23 cellular contexts compared by ENCODE assay signal in the genomic region with DNA sequence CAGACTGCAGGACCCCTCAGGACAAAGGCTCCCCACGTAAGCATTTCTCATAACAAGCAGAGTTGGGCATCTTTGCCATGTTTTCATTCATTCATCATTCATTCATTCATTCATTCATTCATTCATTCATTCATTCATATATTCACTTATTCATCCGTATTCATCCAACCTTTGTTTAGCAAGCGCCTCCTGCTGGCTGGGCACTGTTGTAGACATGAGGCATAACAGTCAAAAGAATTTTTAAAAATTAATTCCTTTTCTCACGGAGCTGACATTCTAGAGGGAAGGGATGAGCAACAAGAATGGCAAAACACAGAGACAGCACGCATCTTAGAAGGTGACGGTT.
DNase-seq lines count a peak whose midpoint lies in the region; FAIRE-seq and TF ChIP-seq lines count a peak whose summit lies in the region.
"Had no signal": no experiment of that assay in that cellular context is flagged by ENCODE, and none has a peak within 500 bp of the region (broad histone marks: within the 10 kb centered on the region; RNA-seq: fewer than 3 reads in every experiment).

No MANE protein-coding gene starts in this region.

- no peak overlapping the region for H3K4me3 ChIP-seq in Jurkat, Clone E6-1 (ENCODE audit: low read length)
- H3K4me3 ChIP-seq in astrocyte (ENCODE audit: insufficient read depth, low read depth, low read length) = no peak overlapping the region
- no peak overlapping the region for H3K4me3 ChIP-seq in parathyroid adenoma (ENCODE audit: low read depth, low read length)
- H3K4me3 ChIP-seq in WERI-Rb-1 (ENCODE audit: low read depth, low read length) = no peak overlapping the region
- H3K4me3 ChIP-seq: adrenal gland, neural progenitor cell, SJCRH30 had no signal

- H3K27ac ChIP-seq in astrocyte (ENCODE audit: low read depth, low read length) = no peak overlapping the region
- H3K27ac ChIP-seq in parathyroid adenoma = no peak overlapping the region
- no peak overlapping the region for H3K27ac ChIP-seq in WERI-Rb-1
- H3K27ac ChIP-seq: adrenal gland, neural progenitor cell, SJCRH30, VCaP had no signal

- H3K9ac ChIP-seq in astrocyte (ENCODE audit: low read length) (no peak overlapping the region), parathyroid adenoma (no peak overlapping the region)
- H3K9ac ChIP-seq: neural progenitor cell had no signal

- H3K4me3 Mint-ChIP-seq in astrocyte (ENCODE audit: unreplicated experiment) = no peak overlapping the region
- H3K4me3 Mint-ChIP-seq: immature natural killer cell, neural progenitor cell had no signal

- TF ChIP-seq CTCF in GM12872 (IDR thresholded peaks at IDR 0.05; ENCODE audit: insufficient read depth, low read depth, low read length) = peak; percentile 16; the same call in 1 of the 3 replicates
- peak; percentile 13 for TF ChIP-seq CTCF in astrocyte (IDR thresholded peaks at IDR 0.05; ENCODE audit: insufficient read depth, low read depth, low read length)
- peak; percentile 23 for TF ChIP-seq CTCF in parathyroid adenoma (IDR thresholded peaks at IDR 0.05)
- no peak for TF ChIP-seq CTCF in WERI-Rb-1 (IDR thresholded peaks at IDR 0.05; ENCODE audit: low read depth, low read length)

- H3K79me2 ChIP-seq in astrocyte (ENCODE audit: insufficient read depth, low read length) = no peaks in the 10 kb centered on the region
- H3K79me2 ChIP-seq in parathyroid adenoma = no peaks in the 10 kb centered on the region

- DNase-seq in Jurkat, Clone E6-1 (ENCODE audit: low read depth, low spot score) = peak; percentile 9
- DNase-seq in astrocyte (ENCODE audit: low read depth) (no peak), ureter (ENCODE audit: low spot score) (no peak), WERI-Rb-1 (no peak), NCI-H2107 (lab: John Stamatoyannopoulos, UW) (no peak), GM19240 (ENCODE audit: insufficient read length, low spot score) (no peak)
- DNase-seq: activated CD4-positive, alpha-beta T cell treated with anti-CD3 and anti-CD28 coated beads, Interleukin-2, amount 50 U/mL, for 48 hours; activated gamma-delta T cell treated with Interleukin-2 at 50 U/mL for 16 hours; activated T-cell treated with anti-CD3 and anti-CD28 coated beads for 4 hours; AML-193; dermis blood vessel endothelial cell; foreskin fibroblast; immature natural killer cell; KBM-7; left ventricle myocardium superior; NCI-H1417; SJCRH30 had no signal

- H3K36me3 Mint-ChIP-seq in astrocyte (ENCODE audit: low read depth, unreplicated experiment) = no peaks in the 10 kb centered on the region
- H3K36me3 Mint-ChIP-seq: immature natural killer cell, neural progenitor cell had no signal

- H3K4me1 Mint-ChIP-seq in astrocyte (ENCODE audit: low read depth, unreplicated experiment) = peaks cover 17% of the 10 kb centered on the region

- H2AFZ ChIP-seq in astrocyte (ENCODE audit: low read depth, low read length) (no peak overlapping the region), parathyroid adenoma (no peak overlapping the region)
- H2AFZ ChIP-seq: neural progenitor cell had no signal

- no peak for FAIRE-seq in astrocyte (lab: Jason Lieb, UNC)
- FAIRE-seq: GM19239 had no signal

- H3K9me3 ChIP-seq in astrocyte (ENCODE audit: insufficient read depth, low read depth, low read length) (no peaks in the 10 kb centered on the region), parathyroid adenoma (ENCODE audit: control insufficient read depth, low read length) (no peaks in the 10 kb centered on the region), WERI-Rb-1 (ENCODE audit: severe bottlenecking) (no peaks in the 10 kb centered on the region)
- H3K9me3 ChIP-seq: adrenal gland, SJCRH30 had no signal

- H3K27me3 ChIP-seq in astrocyte (ENCODE audit: insufficient read depth, low read length) (peaks cover 15% of the 10 kb centered on the region), parathyroid adenoma (ENCODE audit: control insufficient read depth, insufficient read depth, low read length) (no peaks in the 10 kb centered on the region), WERI-Rb-1 (ENCODE audit: insufficient read depth, low read depth, severe bottlenecking) (no peaks in the 10 kb centered on the region)
- H3K27me3 ChIP-seq: adrenal gland, neural progenitor cell had no signal

- no peak overlapping the region for H3K4me2 ChIP-seq in astrocyte (ENCODE audit: low read length)
- H3K4me2 ChIP-seq in parathyroid adenoma (ENCODE audit: low read length) = no peak overlapping the region
- H3K4me2 ChIP-seq: neural progenitor cell had no signal

- no peak overlapping the region for H3K27ac Mint-ChIP-seq in astrocyte (ENCODE audit: unreplicated experiment)

- peaks cover 3% of the 10 kb centered on the region for H3K9me3 Mint-ChIP-seq in astrocyte (ENCODE audit: unreplicated experiment)
- H3K9me3 Mint-ChIP-seq: immature natural killer cell had no signal

- no peaks in the 10 kb centered on the region for H4K20me1 ChIP-seq in astrocyte (ENCODE audit: insufficient read depth, low read length)

- H3K27me3 Mint-ChIP-seq in astrocyte (ENCODE audit: low read depth, unreplicated experiment) = peaks cover 47% of the 10 kb centered on the region

- H3K4me1 ChIP-seq in astrocyte (ENCODE audit: insufficient read depth, low read length) (peaks cover 11% of the 10 kb centered on the region), parathyroid adenoma (no peaks in the 10 kb centered on the region)

- H3K36me3 ChIP-seq in astrocyte (ENCODE audit: insufficient read depth, low read length) = no peaks in the 10 kb centered on the region
- H3K36me3 ChIP-seq in parathyroid adenoma (ENCODE audit: control insufficient read depth, insufficient read depth, low read length) = no peaks in the 10 kb centered on the region
- no peaks in the 10 kb centered on the region for H3K36me3 ChIP-seq in WERI-Rb-1
- H3K36me3 ChIP-seq: adrenal gland, neural progenitor cell, SJCRH30 had no signal
